ENCODE assay signal across 16 cellular contexts in genomic region chr5:10859393-10860195, GRCh38.
A peak's percentile ranks its signal among the peaks of the same experiment; 100 is the strongest.
DNase-seq lines count a peak whose midpoint lies in the region; ATAC-seq and TF ChIP-seq lines count a peak whose summit lies in the region.
"Had no signal": no experiment of that assay in that cellular context is flagged by ENCODE, and none has a peak within 500 bp of the region (broad histone marks: within the 10 kb centered on the region; RNA-seq: fewer than 3 reads in every experiment).

No MANE protein-coding gene starts in this region.

- POLR2A ChIA-PET in RWPE1 (lab: Yijun Ruan, JAX; ENCODE audit: low non-redundant PET): no interaction called here

- TF ChIP-seq CTCF in RWPE1 (conservative IDR thresholded peaks at IDR 0.05; ENCODE audit: low read depth): no peak
- TF ChIP-seq CTCF in Calu3 (IDR thresholded peaks at IDR 0.05; ENCODE audit: unreplicated experiment): no peak

- ATAC-seq in left colon: peak; percentile 28
- ATAC-seq in sciatic nerve: peak; percentile 40
- ATAC-seq in activated naive CD4-positive, alpha-beta T cell treated with anti-CD3 and anti-CD28 coated beads, Interleukin-2, amount 50 U/mL, for 72 hours: no peak
- ATAC-seq: CD8-positive, alpha-beta T cell; GM23338 had no signal

- BruUV-seq in Calu3 (replicated peaks; lab: Mats Ljungman, UMichigan): no TSS peak

- no peaks in the 10 kb centered on the region for H3K36me3 Mint-ChIP-seq in Calu3 (ENCODE audit: insufficient read depth, unreplicated experiment)
- H3K36me3 Mint-ChIP-seq in activated naive CD4-positive, alpha-beta T cell treated with anti-CD3 and anti-CD28 coated beads, Interleukin-2, amount 50 U/mL, for 72 hours: no peaks in the 10 kb centered on the region
- H3K36me3 Mint-ChIP-seq: CD8-positive, alpha-beta T cell had no signal

- H3K27me3 Mint-ChIP-seq in Calu3 (ENCODE audit: unreplicated experiment): peaks cover 83% of the 10 kb centered on the region

- CTCF ChIA-PET in RWPE1 (lab: Yijun Ruan, JAX) (interaction anchor here (0.5 kb wide), 1 partner anchor 10 kb away, joined by 3 read pairs; no protein-coding TSS in a partner anchor), Calu3 (lab: Charles Lee) (no interaction called here)

- H3K4me3 Mint-ChIP-seq in Calu3 (ENCODE audit: low read depth, unreplicated experiment): no peak overlapping the region
- H3K4me3 Mint-ChIP-seq: CD8-positive, alpha-beta T cell; GM23338 had no signal

- H3K4me1 Mint-ChIP-seq in Calu3 (ENCODE audit: low read depth, unreplicated experiment): no peaks in the 10 kb centered on the region

- intact Hi-C loops in left colon (cut with DNase I, micrococcal nuclease): loop anchor here in 1 of 2 donors (10.0 kb wide), 1 partner anchor 165 kb away; no protein-coding TSS in a partner anchor
- intact Hi-C loops in sciatic nerve (cut with DNase I): no loop called here
- intact Hi-C loops in Calu3 (cut with micrococcal nuclease; ENCODE audit: unreplicated experiment): loop anchor here (5.0 to 10.0 kb wide), 3 partner anchors 157 to 1165 kb away; no protein-coding TSS in a partner anchor

- no peak overlapping the region for H3K27ac ChIP-seq in RWPE1
- H3K27ac ChIP-seq: 22Rv1, Peyer's patch had no signal

- DNase-seq in DMS 273 (lab: John Stamatoyannopoulos, UW; ENCODE audit: unreplicated experiment) (peak; percentile 45), DMS 273 treated with DMSO at 0.1 percent for 48 hours (lab: John Stamatoyannopoulos, UW) (no peak), cerebellar cortex (ENCODE audit: low spot score) (peak; percentile 25), left colon (no peak), sciatic nerve (ENCODE audit: low spot score) (peak; percentile 69), RWPE1 (ENCODE audit: low spot score) (no peak), Calu3 (no peak)
- DNase-seq in activated naive CD4-positive, alpha-beta T cell treated with anti-CD3 and anti-CD28 coated beads, Interleukin-2, amount 50 U/mL, for 72 hours (ENCODE audit: low spot score in 2 of 2): no peak
- DNase-seq: CD8-positive, alpha-beta T cell; DMS53; NCI-H1092; NCI-H226; Peyer's patch; SIG-M5 had no signal

- no peaks in the 10 kb centered on the region for H3K9me3 Mint-ChIP-seq in Calu3 (ENCODE audit: low read depth, unreplicated experiment)
- H3K9me3 Mint-ChIP-seq in activated naive CD4-positive, alpha-beta T cell treated with anti-CD3 and anti-CD28 coated beads, Interleukin-2, amount 50 U/mL, for 72 hours: no peaks in the 10 kb centered on the region
- H3K9me3 Mint-ChIP-seq: CD8-positive, alpha-beta T cell; GM23338 had no signal

- no peak overlapping the region for H3K27ac Mint-ChIP-seq in Calu3 (ENCODE audit: unreplicated experiment)
- no peak overlapping the region for H3K27ac Mint-ChIP-seq in activated naive CD4-positive, alpha-beta T cell treated with anti-CD3 and anti-CD28 coated beads, Interleukin-2, amount 50 U/mL, for 72 hours
- H3K27ac Mint-ChIP-seq: CD8-positive, alpha-beta T cell; GM23338 had no signal

Comparison
In these comparisons a context has a peak if more than half of its experiments do, and no peak if none do; other contexts are left out.
1. DNase-seq: peak in DMS 273 (single experiment), cerebellar cortex (single experiment) and sciatic nerve (single experiment); none in DMS 273 treated with DMSO at 0.1 percent for 48 hours (single experiment), left colon (0 of 2), RWPE1 (single experiment), Calu3 (single experiment) and activated naive CD4-positive, alpha-beta T cell treated with anti-CD3 and anti-CD28 coated beads, Interleukin-2, amount 50 U/mL, for 72 hours (0 of 2).
2. ATAC-seq: peak in left colon (single experiment) and sciatic nerve (single experiment); none in activated naive CD4-positive, alpha-beta T cell treated with anti-CD3 and anti-CD28 coated beads, Interleukin-2, amount 50 U/mL, for 72 hours (0 of 2).